20 cellular contexts compared by ENCODE assay signal in the genomic region with DNA sequence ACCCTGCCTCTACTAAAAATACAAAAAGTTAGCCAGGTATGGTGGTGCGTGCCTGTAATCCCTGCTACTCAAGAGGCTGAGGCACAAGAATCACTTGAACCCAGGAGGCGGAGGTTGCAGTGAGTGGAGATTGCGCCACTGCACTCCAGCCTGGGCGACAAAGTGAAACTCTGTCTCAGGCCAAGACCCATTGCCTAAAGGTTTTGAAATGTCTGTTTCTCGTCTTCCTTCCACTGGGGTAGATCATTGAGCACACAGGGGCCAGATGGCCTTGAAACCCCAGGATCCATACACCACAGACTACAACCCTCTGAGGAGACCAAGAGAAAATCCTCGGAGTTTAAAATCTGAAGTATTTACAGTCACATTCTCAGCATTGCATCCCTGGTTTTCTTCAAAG.
"Had no signal": no experiment of that assay in that cellular context is flagged by ENCODE, and none has a peak within 500 bp of the region (broad histone marks: within the 10 kb centered on the region; RNA-seq: fewer than 3 reads in every experiment).

No MANE protein-coding gene starts in this region.

- H3K4me1 ChIP-seq: gastrocnemius medialis, uterus had no signal

- H3K9me3 ChIP-seq: gastrocnemius medialis, heart right ventricle, ovary, right atrium auricular region, uterus had no signal

- H3K27ac ChIP-seq: coronary artery, dorsolateral prefrontal cortex, gastrocnemius medialis, heart right ventricle, neural progenitor cell, ovary, right atrium auricular region, uterus had no signal

- H3K4me3 ChIP-seq: coronary artery, dorsolateral prefrontal cortex, gastrocnemius medialis, heart right ventricle, lung, neural progenitor cell, ovary, right atrium auricular region, uterus had no signal

- H3K36me3 ChIP-seq: gastrocnemius medialis, heart right ventricle, neural progenitor cell, ovary, right atrium auricular region, uterus had no signal

- H3K4me2 ChIP-seq: neural progenitor cell had no signal

- H3K27me3 ChIP-seq: dorsolateral prefrontal cortex, gastrocnemius medialis, heart right ventricle, ovary, right atrium auricular region, uterus had no signal

- DNase-seq: dorsolateral prefrontal cortex; effector memory CD4-positive, alpha-beta T cell; gastrocnemius medialis; heart right ventricle; left ventricle myocardium superior; mesenchymal stem cell; midbrain; nucleus accumbens; ovary; small intestine; stimulated activated CD4-positive, alpha-beta T cell treated with anti-CD3 and anti-CD28 coated beads, Interleukin-12 subunit alpha, Interleukin-12 subunit beta, amount 100 ng/mL, for 4 hours; stimulated activated CD4-positive, alpha-beta T cell treated with anti-CD3 and anti-CD28 coated beads, Interleukin-2, amount 100 ng/mL, for 48 hours; stimulated activated naive CD4-positive, alpha-beta T cell treated with Interleukin-2 at 50 U/mL for 16 hours; uterus had no signal

- ATAC-seq: esophagus mucosa; gastrocnemius medialis; heart right ventricle; left ventricle myocardium superior; natural killer cell treated with Interleukin-12 subunit alpha and Interleukin-12 subunit beta and Interleukin-15 and Interleukin-18, amount 100 ng/mL, for 72 hours had no signal

- H2AFZ ChIP-seq: neural progenitor cell had no signal
